In the genomic region with DNA sequence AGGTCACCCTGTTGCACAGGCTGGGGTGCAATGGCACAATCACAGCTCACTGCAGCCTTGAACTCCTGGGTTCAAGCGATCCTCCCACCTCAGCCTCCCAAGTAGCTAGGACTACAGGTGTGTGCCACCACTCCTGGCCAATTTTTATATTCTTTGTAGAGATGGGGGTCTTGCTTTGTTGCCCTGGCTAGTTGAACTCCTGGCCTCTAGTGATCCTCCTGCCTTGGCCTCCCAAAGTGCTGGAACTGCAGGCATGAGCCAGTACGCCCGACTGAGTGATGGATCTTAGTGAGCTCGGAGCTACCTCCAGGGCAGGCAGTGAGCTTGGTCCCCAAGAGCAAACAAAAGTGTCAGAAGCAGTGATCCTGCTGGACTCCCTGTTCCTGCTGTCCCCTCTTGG, we compare ENCODE assay signal across 6 cellular contexts. TPM values are rescaled to one million over a fixed set of nuclear protein-coding genes. Genes with fewer than 3 reads are reported as not detected.
A peak's percentile ranks its signal among the peaks of the same experiment; 100 is the strongest.
DNase-seq lines count a peak whose midpoint lies in the region; ATAC-seq, FAIRE-seq and TF ChIP-seq lines count a peak whose summit lies in the region.
"Not testable (repeated sequence)": the region's sequence is repeated elsewhere in the genome, so short reads cannot be mapped to it uniquely, and the experiment has no call there.

No MANE protein-coding gene starts in this region.

- intact Hi-C loops in IMR-90 (cut with micrococcal nuclease); K562 (cut with micrococcal nuclease); HepG2 (cut with micrococcal nuclease; ENCODE audit: unreplicated experiment): not testable (repeated sequence)

- not testable (repeated sequence) for H4K91ac ChIP-seq in IMR-90 (ENCODE audit: insufficient read depth, low read depth, low read length)
- H4K91ac ChIP-seq in neuronal stem cell (ENCODE audit: low read depth, low read length, poor library complexity) = peak overlapping the region; percentile 92

- 81% methylated on average over 3 of the region's 4 CpGs; no CpG with 5 or more reads in 1 of the 2 experiments for whole genome bisulfite sequencing in IMR-90 (ENCODE audit: extremely low coverage in 2 of 2, insufficient read length in 1 of 2), 2 experiments
- WGBS in K562 (ENCODE audit: insufficient coverage, low coverage, missing lambda C conversion rate) = 83% methylated on average over 4 of the region's 4 CpGs
- 71% methylated on average over 4 of the region's 4 CpGs for WGBS in HepG2 (ENCODE audit: low lambda C conversion rate)
- WGBS in neuronal stem cell (ENCODE audit: extremely low coverage in 2 of 2, insufficient read length in 2 of 2, insufficient replicate concordance in 1 of 2), 2 donors = no CpG with 5 or more reads among the region's 4 CpGs

- H4K8ac ChIP-seq in IMR-90 (ENCODE audit: low read depth in 2 of 2, low read length in 2 of 2); neuronal stem cell (ENCODE audit: low read depth, low read length): not testable (repeated sequence)

- H3K9ac ChIP-seq in IMR-90 (ENCODE audit: low read depth, low read length); K562 (ENCODE audit: insufficient read depth in 1 of 2, low read depth in 2 of 2, low read length in 2 of 2); HepG2 (ENCODE audit: insufficient read depth, low read depth, low read length); neuronal stem cell (ENCODE audit: low read depth, low read length, poor library complexity): not testable (repeated sequence)

- peaks cover 13% of the 10 kb centered on the region for H3K27me3 Mint-ChIP-seq in WTC11 (ENCODE audit: low read depth)

- not testable (repeated sequence) for TF ChIP-seq POLR2A in IMR-90 (IDR thresholded peaks at IDR 0.05; ENCODE audit: low read depth, low read length); K562 (conservative IDR thresholded peaks at IDR 0.05); HepG2 (IDR thresholded peaks at IDR 0.05; ENCODE audit: insufficient read depth in 1 of 2, low read depth in 2 of 2, low read length in 2 of 2)

- not testable (repeated sequence) for ATAC-seq in IMR-90 (ENCODE audit: low read depth); WTC11; K562; HepG2

- TF ChIP-seq EP300 in K562 (IDR thresholded peaks at IDR 0.05; ENCODE audit: low read length); HepG2 (IDR thresholded peaks at IDR 0.05; ENCODE audit: low read depth in 2 of 2, low read length in 2 of 2); HepG2 (CRISPR knock-in tag; IDR thresholded peaks at IDR 0.05; ENCODE audit: borderline replicate concordance): not testable (repeated sequence)

- H4K5ac ChIP-seq in IMR-90 (ENCODE audit: low read depth, low read length) = not testable (repeated sequence)

- 0 out of 2 replicates have a peak overlapping the region, but pooled peaks have one; percentile 16 for H3K23ac ChIP-seq in IMR-90 (ENCODE audit: low read depth, low read length)
- not testable (repeated sequence) for H3K23ac ChIP-seq in neuronal stem cell (ENCODE audit: low read depth, low read length, poor library complexity)

- not testable (repeated sequence) for H3K36me3 Mint-ChIP-seq in WTC11

- peaks cover 16% of the 10 kb centered on the region for H3K27me3 ChIP-seq in IMR-90 (ENCODE audit: control insufficient read depth, insufficient read depth, low read length)
- H3K27me3 ChIP-seq in K562 (ENCODE audit: control insufficient read depth in 2 of 2, insufficient read depth in 2 of 2, low read length in 2 of 2) = not testable (repeated sequence)
- peaks cover 0 to 26% of the 10 kb centered on the region in 2 experiments; a peak in 2 of 5 replicates for H3K27me3 ChIP-seq in HepG2 (ENCODE audit: control insufficient read depth in 1 of 2, insufficient read depth in 2 of 2, low read length in 2 of 2)
- peaks cover 0 to 41% (median 0%) of the 10 kb centered on the region in 3 experiments for H3K27me3 ChIP-seq in neuronal stem cell (ENCODE audit: control insufficient read depth in 3 of 3, insufficient read depth in 3 of 3, low read depth in 1 of 3, low read length in 3 of 3)
- peaks cover 11% of the 10 kb centered on the region for H3K27me3 ChIP-seq in osteoblast (ENCODE audit: insufficient read depth, low read length)

- H2AFZ ChIP-seq in IMR-90 (replicated peaks; ENCODE audit: low read length, poor library complexity); K562 (ENCODE audit: low read depth, low read length); HepG2 (ENCODE audit: low read length); neuronal stem cell (ENCODE audit: low read length); osteoblast (ENCODE audit: low read length): not testable (repeated sequence)

- H2BK20ac ChIP-seq in IMR-90 (ENCODE audit: low read depth, low read length) = not testable (repeated sequence)

- H2AK5ac ChIP-seq in IMR-90 (ENCODE audit: low read depth, low read length) = not testable (repeated sequence)
- H2AK5ac ChIP-seq in neuronal stem cell (ENCODE audit: low read depth, low read length) = peak overlapping the region; percentile 82

- not testable (repeated sequence) for BruUV-seq in IMR-90 (replicated peaks; lab: Mats Ljungman, UMichigan); K562 (replicated peaks; lab: Mats Ljungman, UMichigan); HepG2 (replicated peaks; lab: Mats Ljungman, UMichigan)

- dilution Hi-C loops in IMR-90 (cut with HindIII; ENCODE audit: low sequenced_read_pairs, unreplicated experiment) = not testable (repeated sequence)

- not testable (repeated sequence) for H3K79me2 ChIP-seq in K562 (ENCODE audit: control insufficient read depth, insufficient read depth, low read length); HepG2 (ENCODE audit: insufficient read depth, low read length); osteoblast (ENCODE audit: insufficient read depth, low read length)

- TF ChIP-seq CTCF in IMR-90 (conservative IDR thresholded peaks at IDR 0.05; ENCODE audit: low read depth, low read length); WTC11 (IDR thresholded peaks at IDR 0.05); K562 (IDR thresholded peaks at IDR 0.05 in 2 of 3, conservative IDR thresholded peaks at IDR 0.05 in 1 of 3; ENCODE audit: insufficient read depth in 2 of 3, low read depth in 1 of 3, low read length in 3 of 3); HepG2 (CRISPR knock-in tag; IDR thresholded peaks at IDR 0.05); osteoblast (IDR thresholded peaks at IDR 0.05; ENCODE audit: extremely low read depth, low read depth, low read length): not testable (repeated sequence)

- H3K9me3 ChIP-seq in IMR-90 (ENCODE audit: control insufficient read depth, insufficient read depth, low read length); K562 (replicated peaks; ENCODE audit: control insufficient read depth, insufficient read depth, low read depth, low read length); HepG2 (ENCODE audit: low read length); neuronal stem cell (replicated peaks in 1 of 2; ENCODE audit: control insufficient read depth in 2 of 2, insufficient read depth in 1 of 2, low read depth in 1 of 2, low read length in 2 of 2); osteoblast (ENCODE audit: low read depth, low read length): not testable (repeated sequence)

- not testable (repeated sequence) for H3K27ac Mint-ChIP-seq in WTC11

- not testable (repeated sequence) for H3K18ac ChIP-seq in IMR-90 (ENCODE audit: low read depth, low read length)
- H3K18ac ChIP-seq in neuronal stem cell (ENCODE audit: low read length) = peak overlapping the region; percentile 57

- H2BK120ac ChIP-seq in IMR-90 (ENCODE audit: low read depth, low read length); neuronal stem cell (ENCODE audit: low read depth, low read length): not testable (repeated sequence)

- peaks cover 12% of the 10 kb centered on the region for H3K4me1 Mint-ChIP-seq in WTC11

- H3K4ac ChIP-seq in IMR-90 (ENCODE audit: low read depth, low read length); neuronal stem cell (ENCODE audit: low read length): not testable (repeated sequence)

- DNase-seq in IMR-90; WTC11 (ENCODE audit: low spot score); K562 (ENCODE audit: extremely low read depth in 1 of 4, low spot score in 3 of 4); HepG2 (ENCODE audit: low spot score); neuronal stem cell (ENCODE audit: low spot score): not testable (repeated sequence)
- DNase-seq in osteoblast (ENCODE audit: insufficient read length, low spot score, missing footprints) = peak; percentile 45

- H2BK15ac ChIP-seq in IMR-90 (ENCODE audit: low read depth, low read length) = not testable (repeated sequence)
- H2BK15ac ChIP-seq in neuronal stem cell (ENCODE audit: low read length) = peak overlapping the region; percentile 59

- H3K79me1 ChIP-seq in IMR-90 (ENCODE audit: low read depth in 1 of 2, low read length in 2 of 2); neuronal stem cell (ENCODE audit: low read depth, low read length): not testable (repeated sequence)

- H2BK5ac ChIP-seq in IMR-90 (ENCODE audit: low read depth, low read length, poor library complexity, severe bottlenecking); neuronal stem cell (ENCODE audit: low read length): not testable (repeated sequence)

- H2BK12ac ChIP-seq in neuronal stem cell (ENCODE audit: low read length) = peak overlapping the region; percentile 90

- CTCF ChIA-PET in IMR-90 (lab: Yijun Ruan, JAX); HepG2 (lab: Yijun Ruan, JAX; ENCODE audit: low intra/inter-chr PET ratio, low total read pairs): not testable (repeated sequence)
- CTCF ChIA-PET in WTC11 (lab: Charles Lee) (interaction anchor here (1.0 kb wide), 1 partner anchor 46 kb away, joined by 6 read pairs; no protein-coding TSS in a partner anchor), K562 (lab: Yijun Ruan, JAX; ENCODE audit: low intra/inter-chr PET ratio) (interaction anchor here (0.6 kb wide), 1 partner anchor 47 kb away, joined by 3 read pairs; no protein-coding TSS in a partner anchor)

- H3K9me1 ChIP-seq in IMR-90 (ENCODE audit: insufficient read depth, low read length); K562 (ENCODE audit: control insufficient read depth, insufficient read depth, low read length): not testable (repeated sequence)

- not testable (repeated sequence) for H3K4me3 ChIP-seq in IMR-90 (ENCODE audit: insufficient read depth, low read depth, low read length); K562; HepG2 (replicated peaks in 1 of 3; ENCODE audit: insufficient read depth in 1 of 3, low read depth in 2 of 3, low read length in 3 of 3); neuronal stem cell (ENCODE audit: low read length in 2 of 2); osteoblast (ENCODE audit: insufficient read depth, low read length)

- H3K27ac ChIP-seq in IMR-90 (ENCODE audit: insufficient read depth, low read length); K562 (ENCODE audit: extremely low read depth, low read depth, low read length); HepG2 (ENCODE audit: extremely low read length, insufficient read depth, low read length); neuronal stem cell (replicated peaks; ENCODE audit: low read length); osteoblast (ENCODE audit: low read depth, low read length): not testable (repeated sequence)

- H3K4me2 ChIP-seq in IMR-90 (ENCODE audit: low read depth, low read length); K562 (ENCODE audit: insufficient read depth, low read length); HepG2 (ENCODE audit: low read depth, low read length); neuronal stem cell (ENCODE audit: insufficient read depth, low read length, poor library complexity, severe bottlenecking); osteoblast (ENCODE audit: insufficient read depth, low read length): not testable (repeated sequence)

- H3K14ac ChIP-seq in IMR-90 (replicated peaks; ENCODE audit: low read depth, low read length) = not testable (repeated sequence)
- H3K14ac ChIP-seq in neuronal stem cell (ENCODE audit: low read length) = peak overlapping the region; percentile 85

- H3K9me3 Mint-ChIP-seq in WTC11 = not testable (repeated sequence)

- not testable (repeated sequence) for TF ChIP-seq RAD21 in IMR-90 (IDR thresholded peaks at IDR 0.05; ENCODE audit: low read length); K562 (CRISPR knock-in tag; conservative IDR thresholded peaks at IDR 0.05 in 1 of 2, IDR thresholded peaks at IDR 0.05 in 1 of 2); HepG2 (CRISPR knock-in tag; IDR thresholded peaks at IDR 0.05)

- in situ Hi-C loops in IMR-90 (cut with MboI; ENCODE audit: low sequenced_read_pairs) = loop anchor here (5.0 kb wide), 1 partner anchor 36 kb away; no protein-coding TSS in a partner anchor
- in situ Hi-C loops in K562 (cut with MboI); HepG2 (cut with HindIII; ENCODE audit: extremely low pct_ligation_motif_present, low pct_unique_long_range_greater_than_20kb): not testable (repeated sequence)

- not testable (repeated sequence) for H3K36me3 ChIP-seq in IMR-90 (ENCODE audit: control insufficient read depth, insufficient read depth, low read length); K562 (ENCODE audit: control insufficient read depth, insufficient read depth, low read length); HepG2 (replicated peaks in 1 of 2; ENCODE audit: control insufficient read depth in 1 of 2, insufficient read depth in 2 of 2, low read length in 2 of 2); neuronal stem cell (replicated peaks in 1 of 2; ENCODE audit: control insufficient read depth in 2 of 2, insufficient read depth in 2 of 2, low read length in 2 of 2); osteoblast (ENCODE audit: insufficient read depth, low read length)

- H2AK9ac ChIP-seq in IMR-90 (replicated peaks; ENCODE audit: low read depth, low read length, poor library complexity) = not testable (repeated sequence)

- POLR2A ChIA-PET in IMR-90 (lab: Charles Lee; ENCODE audit: unreplicated experiment); WTC11 (lab: Charles Lee): not testable (repeated sequence)
- POLR2A ChIA-PET in K562 (lab: Yijun Ruan, JAX) (interaction anchor here (1.7 kb wide), 1 partner anchor 9 kb away, joined by 8 read pairs; no protein-coding TSS in a partner anchor), HepG2 (lab: Yijun Ruan, JAX) (interaction anchor here (1.8 kb wide), 1 partner anchor 49 kb away, joined by 4 read pairs; no protein-coding TSS in a partner anchor)

- H3K56ac ChIP-seq in IMR-90 (ENCODE audit: extremely low read depth, insufficient read depth, low read length) = not testable (repeated sequence)

- H3K4me3 Mint-ChIP-seq in WTC11 = not testable (repeated sequence)

- H4K20me1 ChIP-seq in IMR-90 (ENCODE audit: insufficient read depth, low read length); K562 (replicated peaks; ENCODE audit: control insufficient read depth, insufficient read depth, low read length); HepG2 (ENCODE audit: insufficient read depth, low read length); osteoblast (ENCODE audit: insufficient read depth, low read length): not testable (repeated sequence)

- not testable (repeated sequence) for FAIRE-seq in K562 (lab: Jason Lieb, UNC); HepG2 (lab: Jason Lieb, UNC)

- not testable (repeated sequence) for H3K4me1 ChIP-seq in IMR-90 (ENCODE audit: control insufficient read depth, insufficient read depth, low read length); neuronal stem cell (ENCODE audit: control insufficient read depth in 2 of 2, insufficient read depth in 1 of 2, low read depth in 1 of 2, low read length in 2 of 2); osteoblast (ENCODE audit: insufficient read depth, low read length)
- peaks cover 12 to 20% of the 10 kb centered on the region in 2 experiments for H3K4me1 ChIP-seq in K562 (replicated peaks in 1 of 2; ENCODE audit: control insufficient read depth in 2 of 2, insufficient read depth in 2 of 2, low read length in 2 of 2)
- peaks cover 10% of the 10 kb centered on the region for H3K4me1 ChIP-seq in HepG2 (ENCODE audit: insufficient read depth, low read length)

RNA-seq across cellular contexts. Expression of a gene that starts 20.3 kb away (rescaled TPM):
- total RNA-seq in IMR-90 (2012; rRNA removed) (25.6 and 28.6 TPM in 2 replicates), WTC11 (2021) (8.7 to 11.8 TPM (median 11.3 TPM) in 3 replicates), K562 (2014; rRNA removed) (14.4 and 15.8 TPM in 2 replicates), K562 (2014; rRNA removed; fragmentation: Illumina TruSeq; extraction: Trizol) (17.7 and 19.6 TPM in 2 replicates), K562 (2015; rRNA removed; fragmentation: Illumina TruSeq; extraction: Trizol) (20.9 and 23.2 TPM in 2 replicates), K562 (2021) (17.2 and 19.4 TPM in 2 replicates), HepG2 (2016; rRNA removed; fragmentation: Illumina TruSeq; extraction: Trizol) (10.3 and 15.0 TPM in 2 replicates), osteoblast (28.0 and 29.3 TPM in 2 replicates)
- polyA plus RNA-seq in IMR-90 (2012; rRNA removed) (11.9 and 12.6 TPM in 2 replicates), K562 (2011; rRNA removed) (15.9 and 23.2 TPM in 2 replicates), K562 (2014; fragmentation: Illumina TruSeq; extraction: Trizol) (21.7 and 24.9 TPM in 2 replicates), K562 (2014; fragmentation: Nextera tagmentation; extraction: Ambion mirVana) (1 to 10 TPM; 3.8 to 4.5 TPM), K562 (2014; rRNA removed) (14.5 and 16.9 TPM in 2 replicates), HepG2 (2011; rRNA removed) (9.0 and 10.7 TPM in 2 replicates)
- 4.5 and 7.2 TPM in 2 replicates for polyA plus RNA-seq in IMR-90 (2012; cell fraction: cytosol; rRNA removed)
- 9.3 and 27.5 TPM in 2 replicates for polyA plus RNA-seq in IMR-90 (2012; cell fraction: nucleus; rRNA removed; ENCODE audit: low replicate concordance)
- total RNA-seq in K562 (2011; cell fraction: chromatin; rRNA removed; ENCODE audit: low replicate concordance) = 21.4 and 26.8 TPM in 2 replicates
- total RNA-seq in K562 (2011; cell fraction: nucleolus; rRNA removed) = 10.3 and 11.1 TPM in 2 replicates
- 12.0 and 12.4 TPM in 2 replicates for total RNA-seq in K562 (2011; cell fraction: nucleoplasm; rRNA removed)
- 11.5 and 12.3 TPM in 2 replicates for polyA plus RNA-seq in K562 (2011; cell fraction: cytosol; rRNA removed)
- 11.6 and 14.1 TPM in 2 replicates for polyA plus RNA-seq in K562 (2011; cell fraction: nucleus; rRNA removed)
- polyA plus RNA-seq in K562 (2012) = 17.4 and 19.0 TPM in 2 replicates
- 29.0 and 42.9 TPM in 2 replicates for polyA minus RNA-seq in K562 (2011; rRNA and poly(A)+ RNA removed)
- polyA minus RNA-seq in K562 (2011; cell fraction: cytosol; rRNA and poly(A)+ RNA removed) = 10.7 and 18.6 TPM in 2 replicates
- 4.7 and 6.1 TPM in 2 replicates for polyA minus RNA-seq in K562 (2011; cell fraction: nucleus; rRNA and poly(A)+ RNA removed)
- total RNA-seq in HepG2 (2016; cell fraction: cytosol; rRNA removed; fragmentation: Illumina TruSeq; extraction: Trizol; ENCODE audit: low read depth) = 4.5 and 4.9 TPM in 2 replicates
- total RNA-seq in HepG2 (2016; cell fraction: insoluble cytoplasmic fraction; rRNA removed; fragmentation: Illumina TruSeq; extraction: Trizol) = 10.6 and 13.6 TPM in 2 replicates
- 5.4 and 6.4 TPM in 2 replicates for total RNA-seq in HepG2 (2016; cell fraction: membrane; rRNA removed; fragmentation: Illumina TruSeq; extraction: Trizol)
- 7.4 and 9.7 TPM in 2 replicates for total RNA-seq in HepG2 (2016; cell fraction: nucleus; rRNA removed; fragmentation: Illumina TruSeq; extraction: Trizol)
- polyA plus RNA-seq in HepG2 (2011; cell fraction: cytosol; rRNA removed) = 6.2 and 9.2 TPM in 2 replicates
- polyA plus RNA-seq in HepG2 (2011; cell fraction: nucleus; rRNA removed) = 9.5 and 13.1 TPM in 2 replicates
- polyA plus RNA-seq in HepG2 (2012) = 7.6 and 10.8 TPM in 2 replicates
- polyA plus RNA-seq in HepG2 (2016; cell fraction: cytosol; fragmentation: Illumina TruSeq; extraction: Trizol; ENCODE audit: low read depth) = 0.89 and 0.95 TPM in 2 replicates
- polyA plus RNA-seq in HepG2 (2016; cell fraction: insoluble cytoplasmic fraction; fragmentation: Illumina TruSeq; extraction: Trizol; ENCODE audit: low read depth) = 11.8 and 12.1 TPM in 2 replicates
- 2.3 and 2.7 TPM in 2 replicates for polyA plus RNA-seq in HepG2 (2016; cell fraction: membrane; fragmentation: Illumina TruSeq; extraction: Trizol; ENCODE audit: low read depth)
- 19.4 and 21.2 TPM in 2 replicates for polyA plus RNA-seq in HepG2 (2016; cell fraction: nucleus; fragmentation: Illumina TruSeq; extraction: Trizol; ENCODE audit: insufficient read depth, low read depth)
- polyA minus RNA-seq in HepG2 (2011; rRNA and poly(A)+ RNA removed; ENCODE audit: low replicate concordance) = 5.4 and 9.3 TPM in 2 replicates
- 5.8 and 8.9 TPM in 2 replicates for polyA minus RNA-seq in HepG2 (2011; cell fraction: cytosol; rRNA and poly(A)+ RNA removed)
- polyA minus RNA-seq in HepG2 (2011; cell fraction: nucleus; rRNA and poly(A)+ RNA removed) = 8.9 and 13.7 TPM in 2 replicates
- 4.6 TPM for polyA plus RNA-seq in neuronal stem cell (2013, experiment 1 of 2)
- polyA plus RNA-seq in neuronal stem cell (2013, experiment 2 of 2) = 4.5 TPM

RNA-seq across cellular contexts. Expression of a gene that starts 48.3 kb away (rescaled TPM):
- total RNA-seq in IMR-90 (2012; rRNA removed) (59.4 and 72.1 TPM in 2 replicates), WTC11 (2021) (119 to 152 TPM (median 150 TPM) in 3 replicates), K562 (2014; rRNA removed) (101 and 110 TPM in 2 replicates), K562 (2014; rRNA removed; fragmentation: Illumina TruSeq; extraction: Trizol) (106 and 108 TPM in 2 replicates), K562 (2015; rRNA removed; fragmentation: Illumina TruSeq; extraction: Trizol) (116 TPM in 2 replicates), K562 (2021) (136 and 139 TPM in 2 replicates), HepG2 (2016; rRNA removed; fragmentation: Illumina TruSeq; extraction: Trizol) (56.5 and 63.0 TPM in 2 replicates), osteoblast (19.7 and 45.2 TPM in 2 replicates)
- polyA plus RNA-seq in IMR-90 (2012; rRNA removed) (41.9 and 42.5 TPM in 2 replicates), K562 (2011; rRNA removed) (187 and 214 TPM in 2 replicates), K562 (2014; fragmentation: Illumina TruSeq; extraction: Trizol) (113 and 118 TPM in 2 replicates), K562 (2014; fragmentation: Nextera tagmentation; extraction: Ambion mirVana) (10 to 100 TPM; 54.6 to 70.1 TPM), K562 (2014; rRNA removed) (145 and 149 TPM in 2 replicates), HepG2 (2011; rRNA removed) (27.4 and 32.2 TPM in 2 replicates)
- 31.1 and 51.6 TPM in 2 replicates for polyA plus RNA-seq in IMR-90 (2012; cell fraction: cytosol; rRNA removed)
- polyA plus RNA-seq in IMR-90 (2012; cell fraction: nucleus; rRNA removed; ENCODE audit: low replicate concordance) = 13.5 and 24.4 TPM in 2 replicates
- 88.6 and 124 TPM in 2 replicates for total RNA-seq in K562 (2011; cell fraction: chromatin; rRNA removed; ENCODE audit: low replicate concordance)
- 76.6 and 81.5 TPM in 2 replicates for total RNA-seq in K562 (2011; cell fraction: nucleolus; rRNA removed)
- 59.8 and 71.4 TPM in 2 replicates for total RNA-seq in K562 (2011; cell fraction: nucleoplasm; rRNA removed)
- 201 and 211 TPM in 2 replicates for polyA plus RNA-seq in K562 (2011; cell fraction: cytosol; rRNA removed)
- 136 and 150 TPM in 2 replicates for polyA plus RNA-seq in K562 (2011; cell fraction: nucleus; rRNA removed)
- polyA plus RNA-seq in K562 (2012) = 121 and 287 TPM in 2 replicates
- 136 and 185 TPM in 2 replicates for polyA minus RNA-seq in K562 (2011; rRNA and poly(A)+ RNA removed)
- 67.3 and 100 TPM in 2 replicates for polyA minus RNA-seq in K562 (2011; cell fraction: cytosol; rRNA and poly(A)+ RNA removed)
- 20.6 and 27.7 TPM in 2 replicates for polyA minus RNA-seq in K562 (2011; cell fraction: nucleus; rRNA and poly(A)+ RNA removed)
- 44.8 and 70.6 TPM in 2 replicates for total RNA-seq in HepG2 (2016; cell fraction: cytosol; rRNA removed; fragmentation: Illumina TruSeq; extraction: Trizol; ENCODE audit: low read depth)
- total RNA-seq in HepG2 (2016; cell fraction: insoluble cytoplasmic fraction; rRNA removed; fragmentation: Illumina TruSeq; extraction: Trizol) = 56.8 and 60.6 TPM in 2 replicates
- total RNA-seq in HepG2 (2016; cell fraction: membrane; rRNA removed; fragmentation: Illumina TruSeq; extraction: Trizol) = 53.4 and 80.8 TPM in 2 replicates
- 34.2 and 36.9 TPM in 2 replicates for total RNA-seq in HepG2 (2016; cell fraction: nucleus; rRNA removed; fragmentation: Illumina TruSeq; extraction: Trizol)
- 29.5 and 31.9 TPM in 2 replicates for polyA plus RNA-seq in HepG2 (2011; cell fraction: cytosol; rRNA removed)
- polyA plus RNA-seq in HepG2 (2011; cell fraction: nucleus; rRNA removed) = 30.7 and 34.4 TPM in 2 replicates
- polyA plus RNA-seq in HepG2 (2012) = 15.7 and 17.8 TPM in 2 replicates
- 48.7 and 84.9 TPM in 2 replicates for polyA plus RNA-seq in HepG2 (2016; cell fraction: cytosol; fragmentation: Illumina TruSeq; extraction: Trizol; ENCODE audit: low read depth)
- 61.8 and 64.6 TPM in 2 replicates for polyA plus RNA-seq in HepG2 (2016; cell fraction: insoluble cytoplasmic fraction; fragmentation: Illumina TruSeq; extraction: Trizol; ENCODE audit: low read depth)
- polyA plus RNA-seq in HepG2 (2016; cell fraction: membrane; fragmentation: Illumina TruSeq; extraction: Trizol; ENCODE audit: low read depth) = 49.3 and 82.9 TPM in 2 replicates
- polyA plus RNA-seq in HepG2 (2016; cell fraction: nucleus; fragmentation: Illumina TruSeq; extraction: Trizol; ENCODE audit: insufficient read depth, low read depth) = 65.1 and 69.0 TPM in 2 replicates
- 15.8 and 89.9 TPM in 2 replicates for polyA minus RNA-seq in HepG2 (2011; rRNA and poly(A)+ RNA removed; ENCODE audit: low replicate concordance)
- polyA minus RNA-seq in HepG2 (2011; cell fraction: cytosol; rRNA and poly(A)+ RNA removed) = 9.1 and 15.4 TPM in 2 replicates
- polyA minus RNA-seq in HepG2 (2011; cell fraction: nucleus; rRNA and poly(A)+ RNA removed) = 17.7 and 19.6 TPM in 2 replicates
- 28.9 TPM for polyA plus RNA-seq in neuronal stem cell (2013, experiment 1 of 2)
- 28.0 TPM for polyA plus RNA-seq in neuronal stem cell (2013, experiment 2 of 2)
